ENCODE assay signal across 18 cellular contexts in genomic region chr15:90471126-90471525, GRCh38. TPM values are rescaled to one million over a fixed set of nuclear protein-coding genes. Genes with fewer than 3 reads are reported as not detected.
A peak's percentile ranks its signal among the peaks of the same experiment; 100 is the strongest.
DNase-seq lines count a peak whose midpoint lies in the region; ATAC-seq and FAIRE-seq lines count a peak whose summit lies in the region.
"Had no signal": no experiment of that assay in that cellular context is flagged by ENCODE, and none has a peak within 500 bp of the region (broad histone marks: within the 10 kb centered on the region; RNA-seq: fewer than 3 reads in every experiment).

No MANE protein-coding gene starts in this region.

- no peak for DNase-seq in activated T-cell treated with anti-CD3 and anti-CD28 coated beads, Interleukin-2, amount 50 U/mL, for 24 hours
- no peak for DNase-seq in activated T-cell treated with anti-CD3 and anti-CD28 coated beads, Interleukin-2, amount 50 U/mL, for 1 hour
- no peak for DNase-seq in activated CD4-positive, alpha-beta memory T cell treated with anti-CD3 and anti-CD28 coated beads, Interleukin-2, amount 10 ng/mL, durations not matched to agents 7 days and 5 days
- DNase-seq in effector memory CD8-positive, alpha-beta T cell = no peak
- DNase-seq in small intestine = peak; percentile 4
- no peak for DNase-seq in KBM-7
- no peak for DNase-seq in stimulated activated CD4-positive, alpha-beta T cell treated with anti-CD3 and anti-CD28 coated beads, Interleukin-12 subunit alpha, Interleukin-12 subunit beta, amount 100 ng/mL, for 4 hours
- DNase-seq in HTR-8/SVneo (ENCODE audit: insufficient read length, low spot score) = no peak
- DNase-seq: activated CD4-positive, alpha-beta T cell treated with anti-CD3 and anti-CD28 coated beads, Interleukin-2, amount 50 U/mL, for 48 hours; activated effector memory CD4-positive, alpha-beta T cell treated with Interleukin-2 at 50 U/mL for 16 hours; DND-41; foreskin melanocyte; NCI-H226; RPMI8226; upper lobe of left lung had no signal

- H3K27ac Mint-ChIP-seq in activated T-cell treated with anti-CD3 and anti-CD28 coated beads, Interleukin-2, amount 50 U/mL, for 24 hours = peak overlapping the region; percentile 28
- peak overlapping the region; percentile 27 for H3K27ac Mint-ChIP-seq in activated CD4-positive, alpha-beta memory T cell treated with anti-CD3 and anti-CD28 coated beads, Interleukin-2, amount 10 ng/mL, durations not matched to agents 7 days and 5 days
- H3K27ac Mint-ChIP-seq in effector memory CD8-positive, alpha-beta T cell = peak overlapping the region; percentile 61 to 97
- H3K27ac Mint-ChIP-seq: dendritic cell treated with granulocyte-macrophage colony-stimulating factor and Interleukin-4, amounts not matched to agents 40 ng/mL and 50 ng/mL, for 4 days; neural progenitor cell had no signal

- no peaks in the 10 kb centered on the region for H3K4me1 ChIP-seq in small intestine (ENCODE audit: control insufficient read depth in 2 of 2, insufficient read depth in 1 of 2, low read depth in 1 of 2, low read length in 1 of 2)
- H3K4me1 ChIP-seq: neural progenitor cell, upper lobe of left lung had no signal

- no peak for ATAC-seq in effector memory CD8-positive, alpha-beta T cell (replicated peaks)

- no peak overlapping the region for H3K4me3 ChIP-seq in small intestine (ENCODE audit: low read depth in 1 of 2, low read length in 2 of 2)
- H3K4me3 ChIP-seq: neural progenitor cell, upper lobe of left lung had no signal

- H3K9me3 Mint-ChIP-seq in activated T-cell treated with anti-CD3 and anti-CD28 coated beads, Interleukin-2, amount 50 U/mL, for 24 hours = no peaks in the 10 kb centered on the region
- H3K9me3 Mint-ChIP-seq in activated CD4-positive, alpha-beta memory T cell treated with anti-CD3 and anti-CD28 coated beads, Interleukin-2, amount 10 ng/mL, durations not matched to agents 7 days and 5 days = no peaks in the 10 kb centered on the region
- H3K9me3 Mint-ChIP-seq in effector memory CD8-positive, alpha-beta T cell = no peaks in the 10 kb centered on the region
- H3K9me3 Mint-ChIP-seq: brain; dendritic cell treated with granulocyte-macrophage colony-stimulating factor and Interleukin-4, amounts not matched to agents 40 ng/mL and 50 ng/mL, for 4 days; neural progenitor cell had no signal

- FAIRE-seq in small intestine (lab: Jason Lieb, UNC) (no peak), HTR-8/SVneo (lab: Jason Lieb, UNC) (no peak)

- WGBS in small intestine, 3 donors = 95 to 100% (median 98%) methylated on average over 3 of the region's 3 CpGs

- POLR2A ChIA-PET in activated CD4-positive, alpha-beta memory T cell treated with anti-CD3 and anti-CD28 coated beads, Interleukin-2, amount 10 ng/mL, durations not matched to agents 7 days and 5 days (lab: Charles Lee) = no interaction called here

- H3K27me3 ChIP-seq in small intestine (ENCODE audit: control insufficient read depth in 2 of 2, insufficient read depth in 2 of 2, low read length in 2 of 2) = no peaks in the 10 kb centered on the region
- H3K27me3 ChIP-seq: neural progenitor cell, upper lobe of left lung had no signal

- CTCF ChIA-PET in activated CD4-positive, alpha-beta memory T cell treated with anti-CD3 and anti-CD28 coated beads, Interleukin-2, amount 10 ng/mL, durations not matched to agents 7 days and 5 days (lab: Charles Lee) = no interaction called here

- peaks cover 16% of the 10 kb centered on the region for H3K4me1 Mint-ChIP-seq in activated T-cell treated with anti-CD3 and anti-CD28 coated beads, Interleukin-2, amount 50 U/mL, for 24 hours (ENCODE audit: low read depth)
- H3K4me1 Mint-ChIP-seq in activated CD4-positive, alpha-beta memory T cell treated with anti-CD3 and anti-CD28 coated beads, Interleukin-2, amount 10 ng/mL, durations not matched to agents 7 days and 5 days = peaks cover 20% of the 10 kb centered on the region
- peaks cover 6 to 15% of the 10 kb centered on the region in 2 donors for H3K4me1 Mint-ChIP-seq in effector memory CD8-positive, alpha-beta T cell (ENCODE audit: low read depth in 2 of 2)
- H3K4me1 Mint-ChIP-seq: brain, neural progenitor cell had no signal

- peaks cover 22% of the 10 kb centered on the region in 2 donors for H3K36me3 ChIP-seq in small intestine (ENCODE audit: control insufficient read depth in 2 of 2, insufficient read depth in 2 of 2, low read length in 2 of 2)
- H3K36me3 ChIP-seq: neural progenitor cell had no signal

- H3K4me3 Mint-ChIP-seq in activated T-cell treated with anti-CD3 and anti-CD28 coated beads, Interleukin-2, amount 50 U/mL, for 24 hours = no peak overlapping the region
- no peak overlapping the region for H3K4me3 Mint-ChIP-seq in activated CD4-positive, alpha-beta memory T cell treated with anti-CD3 and anti-CD28 coated beads, Interleukin-2, amount 10 ng/mL, durations not matched to agents 7 days and 5 days
- H3K4me3 Mint-ChIP-seq in effector memory CD8-positive, alpha-beta T cell = no peak overlapping the region
- H3K4me3 Mint-ChIP-seq: brain; dendritic cell treated with granulocyte-macrophage colony-stimulating factor and Interleukin-4, amounts not matched to agents 40 ng/mL and 50 ng/mL, for 4 days; neural progenitor cell had no signal

- H3K27ac ChIP-seq in small intestine (ENCODE audit: low read depth in 1 of 2, low read length in 1 of 2) = no peak overlapping the region
- H3K27ac ChIP-seq: neural progenitor cell, upper lobe of left lung had no signal

- in situ Hi-C loops in KBM-7 (cut with MboI; ENCODE audit: low pct_unique_long_range_greater_than_20kb, low sequenced_read_pairs) = no loop called here

- no peaks in the 10 kb centered on the region for H3K27me3 Mint-ChIP-seq in activated T-cell treated with anti-CD3 and anti-CD28 coated beads, Interleukin-2, amount 50 U/mL, for 24 hours
- H3K27me3 Mint-ChIP-seq in activated CD4-positive, alpha-beta memory T cell treated with anti-CD3 and anti-CD28 coated beads, Interleukin-2, amount 10 ng/mL, durations not matched to agents 7 days and 5 days = no peaks in the 10 kb centered on the region
- H3K27me3 Mint-ChIP-seq in effector memory CD8-positive, alpha-beta T cell = no peaks in the 10 kb centered on the region
- H3K27me3 Mint-ChIP-seq: brain; dendritic cell treated with granulocyte-macrophage colony-stimulating factor and Interleukin-4, amounts not matched to agents 40 ng/mL and 50 ng/mL, for 4 days had no signal

- H3K9me3 ChIP-seq in small intestine (ENCODE audit: control insufficient read depth, low read depth) = no peaks in the 10 kb centered on the region
- H3K9me3 ChIP-seq: upper lobe of left lung had no signal

- peaks cover 91% of the 10 kb centered on the region for H3K36me3 Mint-ChIP-seq in activated T-cell treated with anti-CD3 and anti-CD28 coated beads, Interleukin-2, amount 50 U/mL, for 24 hours (ENCODE audit: low read depth)
- H3K36me3 Mint-ChIP-seq in activated CD4-positive, alpha-beta memory T cell treated with anti-CD3 and anti-CD28 coated beads, Interleukin-2, amount 10 ng/mL, durations not matched to agents 7 days and 5 days (ENCODE audit: low read depth) = peaks cover 68% of the 10 kb centered on the region
- H3K36me3 Mint-ChIP-seq in effector memory CD8-positive, alpha-beta T cell (ENCODE audit: insufficient read depth) = peaks cover 83% of the 10 kb centered on the region

RNA-seq across cellular contexts. Expression of gene CRTC3, which starts 58.6 kb away (rescaled TPM):
- total RNA-seq in activated CD4-positive, alpha-beta memory T cell treated with anti-CD3 and anti-CD28 coated beads, Interleukin-2, amount 10 ng/mL, durations not matched to agents 7 days and 5 days = 10 to 100 TPM; 86.0 to 89.3 TPM
- 10 to 100 TPM in 1 of 3 donors, 1 to 10 TPM in 2; 3.8 to 11.1 (median 5.9) TPM for polyA plus RNA-seq in small intestine

Comparison
In these comparisons a context has a peak if more than half of its experiments do, and no peak if none do; other contexts are left out.
1. H3K27ac Mint-ChIP-seq: peak in every context shown above with its lines; median percentile 79 in effector memory CD8-positive, alpha-beta T cell; 28 in activated T-cell treated with anti-CD3 and anti-CD28 coated beads, Interleukin-2, amount 50 U/mL, for 24 hours; 27 in activated CD4-positive, alpha-beta memory T cell treated with anti-CD3 and anti-CD28 coated beads, Interleukin-2, amount 10 ng/mL, durations not matched to agents 7 days and 5 days.